In the genomic region with DNA sequence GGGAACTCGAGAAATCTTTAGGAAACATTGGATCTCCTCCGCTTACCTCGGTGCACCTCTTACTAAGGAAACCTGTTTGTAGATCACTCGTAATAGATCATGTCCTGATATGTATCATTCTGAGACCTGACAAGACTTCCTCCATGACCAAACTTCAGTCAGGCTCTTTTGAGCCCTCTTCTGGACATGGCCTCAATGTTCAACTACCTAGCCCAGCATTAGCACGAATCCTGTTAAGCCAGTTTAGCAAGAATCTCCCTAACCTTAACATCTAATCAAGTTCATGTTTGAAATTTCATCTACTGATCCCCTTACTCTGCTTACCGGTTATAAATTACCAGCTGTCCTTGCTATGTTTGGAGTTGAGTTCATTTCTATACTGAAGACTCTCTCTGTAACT, we compare ENCODE assay signal across 16 cellular contexts.
A peak's percentile ranks its signal among the peaks of the same experiment; 100 is the strongest.
DNase-seq lines count a peak whose midpoint lies in the region; ATAC-seq and TF ChIP-seq lines count a peak whose summit lies in the region.
"Had no signal": no experiment of that assay in that cellular context is flagged by ENCODE, and none has a peak within 500 bp of the region (broad histone marks: within the 10 kb centered on the region; RNA-seq: fewer than 3 reads in every experiment).

No MANE protein-coding gene starts in this region.

- no peak overlapping the region for H3K27ac ChIP-seq in RWPE2 (ENCODE audit: poor library complexity, severe bottlenecking)
- H3K27ac ChIP-seq: colonic mucosa had no signal

- H3K36me3 ChIP-seq in RWPE2 (ENCODE audit: low read depth) = no peaks in the 10 kb centered on the region
- H3K36me3 ChIP-seq: colonic mucosa had no signal

- in situ Hi-C loops in GM13976 (cut with MboI; ENCODE audit: low sequenced_read_pairs, unreplicated experiment) = no loop called here

- H3K4me1 ChIP-seq in RWPE2 (ENCODE audit: insufficient read depth, poor library complexity, severe bottlenecking) = no peaks in the 10 kb centered on the region
- H3K4me1 ChIP-seq: colonic mucosa had no signal

- TF ChIP-seq CTCF in LNCaP clone FGC (IDR thresholded peaks at IDR 0.05; ENCODE audit: control insufficient read depth, extremely low read depth, insufficient read depth) (peak; percentile 64), RWPE2 (IDR thresholded peaks at IDR 0.05; ENCODE audit: poor library complexity, severe bottlenecking) (peak; percentile 13), GM13976 (IDR thresholded peaks at IDR 0.05; ENCODE audit: borderline replicate concordance, control extremely low read depth, extremely low read depth, insufficient read depth, missing control alignments) (no peak)

- H3K27me3 ChIP-seq in RWPE2 (ENCODE audit: insufficient read depth, poor library complexity, severe bottlenecking) = no peaks in the 10 kb centered on the region
- H3K27me3 ChIP-seq: colonic mucosa had no signal

- ATAC-seq in RWPE2 (ENCODE audit: low read depth) (0 out of 3 replicates have a peak, but pooled peaks have one; percentile 29), GM19023 (IDR thresholded peaks at IDR 0.05; ENCODE audit: unreplicated experiment) (no peak), HG02884 (IDR thresholded peaks at IDR 0.05; ENCODE audit: unreplicated experiment) (no peak)
- ATAC-seq: T-cell had no signal

- peak; percentile 82 for DNase-seq in DMS53 treated with DMSO at 0.1 percent for 48 hours (lab: John Stamatoyannopoulos, UW; ENCODE audit: unreplicated experiment)
- DNase-seq in LNCaP clone FGC (ENCODE audit: low read depth) = peak; percentile 79
- DNase-seq in RWPE2 (ENCODE audit: low spot score) = no peak
- DNase-seq in iPS-NIHi7 (ENCODE audit: extremely low spot score) = peak; percentile 16
- no peak for DNase-seq in GM13976 (ENCODE audit: low spot score)
- DNase-seq in foreskin melanocyte = no peak
- DNase-seq: activated naive CD4-positive, alpha-beta T cell treated with Interleukin-2 at 50 U/mL for 16 hours; activated T-cell treated with anti-CD3 and anti-CD28 coated beads for 4 hours; colonic mucosa; NCI-H187; stimulated activated CD8-positive, alpha-beta memory T cell treated with anti-CD3 and anti-CD28 coated beads, Interleukin-4, amount 100 ng/mL, for 48 hours; substantia nigra; T-cell had no signal

- H3K9me3 ChIP-seq in RWPE2 (ENCODE audit: severe bottlenecking) = no peaks in the 10 kb centered on the region
- H3K9me3 ChIP-seq: colonic mucosa had no signal

- no peak overlapping the region for H3K4me3 ChIP-seq in LNCaP clone FGC (ENCODE audit: low read depth, low read length)
- H3K4me3 ChIP-seq in RWPE2 (ENCODE audit: severe bottlenecking) = no peak overlapping the region
- H3K4me3 ChIP-seq: colonic mucosa, smooth muscle cell had no signal

Comparison
In these comparisons a context has a peak if more than half of its experiments do, and no peak if none do; other contexts are left out.
1. DNase-seq: peak in DMS53 treated with DMSO at 0.1 percent for 48 hours (single experiment), LNCaP clone FGC (single experiment) and iPS-NIHi7 (single experiment); none in RWPE2 (single experiment), GM13976 (single experiment) and foreskin melanocyte (single experiment).